ENCODE assay signal across 14 cellular contexts in the genomic region with DNA sequence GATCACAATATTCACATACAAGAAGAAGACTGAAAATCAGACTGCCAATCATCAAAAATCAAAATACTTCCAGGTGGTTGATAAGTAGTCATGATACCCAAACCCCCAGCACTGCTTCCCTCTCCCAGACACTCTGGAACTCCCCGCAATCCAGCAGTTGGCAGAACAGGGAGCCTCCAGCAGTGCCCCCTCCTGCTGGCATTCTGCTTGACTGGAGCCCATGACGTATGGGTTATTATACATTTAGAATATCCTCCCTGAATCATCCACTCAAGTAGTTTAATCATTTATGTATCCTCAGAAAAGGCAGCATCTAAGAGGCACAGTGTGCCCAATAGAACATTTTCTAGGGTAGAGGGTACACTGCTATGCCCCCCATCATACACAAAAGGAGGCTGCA. TPM values are rescaled to one million over a fixed set of nuclear protein-coding genes. Genes with fewer than 3 reads are reported as not detected.
DNase-seq lines count a peak whose midpoint lies in the region; ATAC-seq and TF ChIP-seq lines count a peak whose summit lies in the region.
"Had no signal": no experiment of that assay in that cellular context is flagged by ENCODE, and none has a peak within 500 bp of the region (broad histone marks: within the 10 kb centered on the region; RNA-seq: fewer than 3 reads in every experiment).

No MANE protein-coding gene starts in this region.

- no peak for TF ChIP-seq CTCF in GM20000 (IDR thresholded peaks at IDR 0.05; ENCODE audit: extremely low read depth, missing control alignments)

- no peak for ATAC-seq in HG03432 (IDR thresholded peaks at IDR 0.05; ENCODE audit: unreplicated experiment)
- no peak for ATAC-seq in HG02571 (IDR thresholded peaks at IDR 0.05; ENCODE audit: unreplicated experiment)
- ATAC-seq: A549 had no signal

- peak; percentile 22 for DNase-seq in Daoy (ENCODE audit: low read depth)
- DNase-seq in NCI-H69 (lab: John Stamatoyannopoulos, UW) = peak; percentile 33
- peak; percentile 73 for DNase-seq in glomerular visceral epithelial cell (ENCODE audit: extremely low spot score)
- no peak for DNase-seq in GM20000 (ENCODE audit: low spot score)
- DNase-seq: AML-193; Caco-2; CD8-positive, alpha-beta memory T cell; DMS79; EL; HFFc6; KG1 had no signal

RNA-seq across cellular contexts. Expression of a gene that starts 9.3 kb away (rescaled TPM):
- total RNA-seq in Daoy (2014; rRNA removed; shearing (Covaris generic)) = 3.7 TPM in 2 replicates
